ENCODE assay signal across 19 cellular contexts in the genomic region with DNA sequence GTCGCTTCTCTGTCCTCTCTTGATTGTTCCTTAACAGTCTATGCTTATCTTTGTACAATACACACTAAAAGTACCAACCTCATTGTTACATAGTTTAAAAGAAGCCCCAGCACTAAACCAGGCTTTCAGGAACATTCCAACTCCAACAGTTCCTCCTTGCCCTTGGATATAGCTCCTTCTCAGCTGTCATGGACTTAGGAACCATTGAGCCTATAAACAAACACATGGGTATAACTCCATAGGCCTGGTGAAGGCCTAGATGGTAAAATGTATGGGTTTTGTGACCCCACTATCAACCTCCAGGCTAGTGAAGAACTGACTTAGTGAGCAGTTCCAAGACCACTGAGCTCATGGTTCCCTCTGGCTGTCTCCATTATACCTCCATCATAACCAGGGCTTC.
DNase-seq lines count a peak whose midpoint lies in the region; ATAC-seq, FAIRE-seq and TF ChIP-seq lines count a peak whose summit lies in the region.
"Had no signal": no experiment of that assay in that cellular context is flagged by ENCODE, and none has a peak within 500 bp of the region (broad histone marks: within the 10 kb centered on the region; RNA-seq: fewer than 3 reads in every experiment).

No MANE protein-coding gene starts in this region.

- no peak for TF ChIP-seq POLR2A in upper lobe of left lung (IDR thresholded peaks at IDR 0.05)

- peak; percentile 48 for ATAC-seq in stimulated activated naive CD8-positive, alpha-beta T cell treated with anti-CD3 and anti-CD28 coated beads, Interleukin-15, amount 100 ng/mL, for 72 hours
- no peak for ATAC-seq in stimulated activated naive CD8-positive, alpha-beta T cell treated with anti-CD3 and anti-CD28 coated beads, Interleukin-15, Interleukin-2, amounts not matched to agents 100 U/mL and 50 U/mL, for 24 hours
- ATAC-seq in T-cell (replicated peaks in 1 of 4): no peak
- no peak for ATAC-seq in naive B cell (ENCODE audit: low read depth in 2 of 2)
- ATAC-seq in stimulated activated naive B cell treated with anti-CD40 and anti-IgM and Interleukin-4, amounts not matched to agents 10 μg/mL and 1 μg/mL and 100 μg/mL, for 72 hours (replicated peaks): no peak
- ATAC-seq in upper lobe of left lung (ENCODE audit: low FRiP score in 2 of 2): no peak
- ATAC-seq: CD8-positive, alpha-beta T cell; HepG2 had no signal

- no peak for TF ChIP-seq EP300 in upper lobe of left lung (IDR thresholded peaks at IDR 0.05)

- H3K27ac ChIP-seq in upper lobe of left lung: no peak overlapping the region

- POLR2A ChIA-PET in T-cell (lab: Charles Lee): interaction anchor here in 1 of 2 donors (0.6 kb wide), 2 partner anchors 21 to 89 kb away, joined by 3 to 6 read pairs; no protein-coding TSS in a partner anchor

- CTCF ChIA-PET in T-cell (lab: Charles Lee): no interaction called here

- H3K4me1 ChIP-seq in upper lobe of left lung: peaks cover 0 to 10% (median 9%) of the 10 kb centered on the region in 4 donors

- no peak for DNase-seq in stimulated activated naive CD8-positive, alpha-beta T cell treated with anti-CD3 and anti-CD28 coated beads, Interleukin-15, amount 100 ng/mL, for 72 hours
- DNase-seq in stimulated activated naive CD8-positive, alpha-beta T cell treated with anti-CD3 and anti-CD28 coated beads, Interleukin-15, Interleukin-2, amounts not matched to agents 100 U/mL and 50 U/mL, for 24 hours: no peak
- no peak for DNase-seq in T-cell
- DNase-seq in naive B cell: no peak
- DNase-seq in stimulated activated naive B cell treated with anti-CD40 and anti-IgM and Interleukin-4, amounts not matched to agents 10 μg/mL and 1 μg/mL and 100 μg/mL, for 72 hours: no peak
- no peak for DNase-seq in urothelium cell line (ENCODE audit: low spot score)
- DNase-seq in HT-29 (ENCODE audit: low spot score): no peak
- no peak for DNase-seq in upper lobe of left lung
- DNase-seq: ACHN; C1 segment of cervical spinal cord; CD8-positive, alpha-beta T cell; COR-L47; GF-D8; GOT3; H9 had no signal

- H3K36me3 ChIP-seq in upper lobe of left lung: no peaks in the 10 kb centered on the region

- H3K4me3 ChIP-seq in upper lobe of left lung: no peak overlapping the region

- FAIRE-seq in urothelium cell line (lab: Jason Lieb, UNC): no peak
- FAIRE-seq: D721Med, GM19239, HepG2, HTR-8/SVneo had no signal

- no peaks in the 10 kb centered on the region for H3K27me3 ChIP-seq in upper lobe of left lung

- H3K9me3 Mint-ChIP-seq in stimulated activated naive CD8-positive, alpha-beta T cell treated with anti-CD3 and anti-CD28 coated beads, Interleukin-15, amount 100 ng/mL, for 72 hours: no peaks in the 10 kb centered on the region
- H3K9me3 Mint-ChIP-seq in T-cell: peaks cover 0 to 3% (median 0%) of the 10 kb centered on the region in 3 donors
- H3K9me3 Mint-ChIP-seq in naive B cell: peaks cover 0 to 2% (median 0%) of the 10 kb centered on the region in 7 donors
- peaks cover 0 to 2% of the 10 kb centered on the region in 2 donors for H3K9me3 Mint-ChIP-seq in stimulated activated naive B cell treated with anti-CD40 and anti-IgM and Interleukin-4, amounts not matched to agents 10 μg/mL and 1 μg/mL and 100 μg/mL, for 72 hours
- H3K9me3 Mint-ChIP-seq: CD8-positive, alpha-beta T cell; H9 had no signal

- H3K9me3 ChIP-seq in upper lobe of left lung: no peaks in the 10 kb centered on the region

- 90 to 100% methylated on average over 1 of the region's 1 CpG for WGBS in upper lobe of left lung, 2 donors

- TF ChIP-seq CTCF in upper lobe of left lung (IDR thresholded peaks at IDR 0.05): no peak

- no peaks in the 10 kb centered on the region for H3K36me3 Mint-ChIP-seq in T-cell
- peaks cover 7 to 8% of the 10 kb centered on the region in 2 donors for H3K36me3 Mint-ChIP-seq in naive B cell
- H3K36me3 Mint-ChIP-seq in stimulated activated naive B cell treated with anti-CD40 and anti-IgM and Interleukin-4, amounts not matched to agents 10 μg/mL and 1 μg/mL and 100 μg/mL, for 72 hours: peaks cover 0 to 3% of the 10 kb centered on the region in 2 donors
- H3K36me3 Mint-ChIP-seq: CD8-positive, alpha-beta T cell had no signal

- peak overlapping the region in 1 of 2 donors; percentile 51 for H3K27ac Mint-ChIP-seq in stimulated activated naive CD8-positive, alpha-beta T cell treated with anti-CD3 and anti-CD28 coated beads, Interleukin-15, amount 100 ng/mL, for 72 hours
- peak overlapping the region; percentile 46 to 79 for H3K27ac Mint-ChIP-seq in T-cell
- peak overlapping the region in 4 of 6 donors; percentile 8 to 61 (median 28) for H3K27ac Mint-ChIP-seq in naive B cell
- H3K27ac Mint-ChIP-seq in stimulated activated naive B cell treated with anti-CD40 and anti-IgM and Interleukin-4, amounts not matched to agents 10 μg/mL and 1 μg/mL and 100 μg/mL, for 72 hours: peak overlapping the region; percentile 16
- H3K27ac Mint-ChIP-seq: CD8-positive, alpha-beta T cell; H9 had no signal

- H3K27me3 Mint-ChIP-seq in stimulated activated naive CD8-positive, alpha-beta T cell treated with anti-CD3 and anti-CD28 coated beads, Interleukin-15, amount 100 ng/mL, for 72 hours: no peaks in the 10 kb centered on the region
- no peaks in the 10 kb centered on the region for H3K27me3 Mint-ChIP-seq in T-cell
- H3K27me3 Mint-ChIP-seq in naive B cell: no peaks in the 10 kb centered on the region
- no peaks in the 10 kb centered on the region for H3K27me3 Mint-ChIP-seq in stimulated activated naive B cell treated with anti-CD40 and anti-IgM and Interleukin-4, amounts not matched to agents 10 μg/mL and 1 μg/mL and 100 μg/mL, for 72 hours

- H3K4me1 Mint-ChIP-seq in stimulated activated naive CD8-positive, alpha-beta T cell treated with anti-CD3 and anti-CD28 coated beads, Interleukin-15, amount 100 ng/mL, for 72 hours: peaks cover 28% of the 10 kb centered on the region
- H3K4me1 Mint-ChIP-seq in T-cell (peaks cover 28 to 35% (median 34%) of the 10 kb centered on the region in 3 donors), naive B cell (peaks cover 24 to 36% (median 35%) of the 10 kb centered on the region in 3 donors)
- peaks cover 8 to 23% of the 10 kb centered on the region in 2 donors for H3K4me1 Mint-ChIP-seq in stimulated activated naive B cell treated with anti-CD40 and anti-IgM and Interleukin-4, amounts not matched to agents 10 μg/mL and 1 μg/mL and 100 μg/mL, for 72 hours

- H3K4me3 Mint-ChIP-seq in stimulated activated naive CD8-positive, alpha-beta T cell treated with anti-CD3 and anti-CD28 coated beads, Interleukin-15, amount 100 ng/mL, for 72 hours: no peak overlapping the region
- H3K4me3 Mint-ChIP-seq in T-cell: no peak overlapping the region
- H3K4me3 Mint-ChIP-seq in naive B cell: no peak overlapping the region
- H3K4me3 Mint-ChIP-seq in stimulated activated naive B cell treated with anti-CD40 and anti-IgM and Interleukin-4, amounts not matched to agents 10 μg/mL and 1 μg/mL and 100 μg/mL, for 72 hours: no peak overlapping the region
- H3K4me3 Mint-ChIP-seq: CD8-positive, alpha-beta T cell; H9 had no signal
